Comparison of ENCODE assay signal across 12 cellular contexts in genomic region chr13:101155920-101156319, GRCh38.
A peak's percentile ranks its signal among the peaks of the same experiment; 100 is the strongest.
DNase-seq lines count a peak whose midpoint lies in the region; ATAC-seq, FAIRE-seq and TF ChIP-seq lines count a peak whose summit lies in the region.
"Had no signal": no experiment of that assay in that cellular context is flagged by ENCODE, and none has a peak within 500 bp of the region (broad histone marks: within the 10 kb centered on the region; RNA-seq: fewer than 3 reads in every experiment).

No MANE protein-coding gene starts in this region.

- no peaks in the 10 kb centered on the region for H3F3A ChIP-seq in neural cell (ENCODE audit: insufficient read depth, low read length, poor library complexity, severe bottlenecking)

- H3K27ac ChIP-seq in K562 (ENCODE audit: extremely low read depth, low read depth, low read length) (no peak overlapping the region), neural cell (ENCODE audit: low read length) (no peak overlapping the region), esophagus muscularis mucosa (replicated peaks in 1 of 4) (no peak overlapping the region)
- H3K27ac ChIP-seq: skin epidermis, stomach had no signal

- no TSS peak for BruUV-seq in K562 (replicated peaks; lab: Mats Ljungman, UMichigan)

- no peaks in the 10 kb centered on the region for H3K9me1 ChIP-seq in K562 (ENCODE audit: control insufficient read depth, insufficient read depth, low read length)

- DNase-seq in K562 (ENCODE audit: extremely low read depth in 1 of 4, low spot score in 3 of 4) = no peak
- DNase-seq in esophagus muscularis mucosa (ENCODE audit: extremely low spot score) = no peak
- DNase-seq in NCI-H69 (lab: John Stamatoyannopoulos, UW) = no peak
- DNase-seq in HAP-1 (ENCODE audit: low spot score in 2 of 2) = no peak
- no peak for DNase-seq in retina
- DNase-seq: activated gamma-delta T cell treated with Interleukin-2 at 50 U/mL for 16 hours, NCI-H510A, stomach had no signal

- H3K36me3 ChIP-seq in K562 (ENCODE audit: control insufficient read depth, insufficient read depth, low read length) = no peaks in the 10 kb centered on the region
- H3K36me3 ChIP-seq in neural cell (ENCODE audit: insufficient read depth, low read length) = no peaks in the 10 kb centered on the region
- no peaks in the 10 kb centered on the region for H3K36me3 ChIP-seq in esophagus muscularis mucosa
- no peaks in the 10 kb centered on the region for H3K36me3 ChIP-seq in HAP-1 (replicated peaks)
- H3K36me3 ChIP-seq: stomach had no signal

- H3K79me2 ChIP-seq in K562 (ENCODE audit: control insufficient read depth, insufficient read depth, low read length) = no peaks in the 10 kb centered on the region
- no peaks in the 10 kb centered on the region for H3K79me2 ChIP-seq in neural cell (replicated peaks; ENCODE audit: insufficient read depth, low read length)

- H3K9me3 ChIP-seq in K562 (replicated peaks; ENCODE audit: control insufficient read depth, insufficient read depth, low read depth, low read length) (no peaks in the 10 kb centered on the region), neural cell (ENCODE audit: low read length) (no peaks in the 10 kb centered on the region), esophagus muscularis mucosa (no peaks in the 10 kb centered on the region), HAP-1 (no peaks in the 10 kb centered on the region)
- H3K9me3 ChIP-seq: stomach had no signal

- in situ Hi-C loops in K562 (cut with MboI) (no loop called here), HAP-1 (cut with MboI; ENCODE audit: low sequenced_read_pairs) (no loop called here)

- ATAC-seq in HG03280 (IDR thresholded peaks at IDR 0.05; ENCODE audit: unreplicated experiment) (peak; percentile 66), K562 (no peak)

- TF ChIP-seq RAD21 in K562 (CRISPR knock-in tag; conservative IDR thresholded peaks at IDR 0.05 in 1 of 2, IDR thresholded peaks at IDR 0.05 in 1 of 2) = no peak
- TF ChIP-seq RAD21 in neural cell (conservative IDR thresholded peaks at IDR 0.05) = no peak

- TF ChIP-seq EP300 in K562 (IDR thresholded peaks at IDR 0.05; ENCODE audit: low read length) (no peak), neural cell (conservative IDR thresholded peaks at IDR 0.05; ENCODE audit: poor library complexity, severe bottlenecking) (no peak), esophagus muscularis mucosa (IDR thresholded peaks at IDR 0.05) (no peak)

- H3K9ac ChIP-seq in K562 (ENCODE audit: insufficient read depth in 1 of 2, low read depth in 2 of 2, low read length in 2 of 2) (no peak overlapping the region), neural cell (ENCODE audit: low read length) (no peak overlapping the region)

- no peak overlapping the region for H3K4me2 ChIP-seq in K562 (ENCODE audit: insufficient read depth, low read length)
- no peak overlapping the region for H3K4me2 ChIP-seq in neural cell (ENCODE audit: low read length)

- no peak for FAIRE-seq in K562 (lab: Jason Lieb, UNC)

- intact Hi-C loops in K562 (cut with micrococcal nuclease) (no loop called here), esophagus muscularis mucosa (cut with DNase I) (no loop called here)

- H2AFZ ChIP-seq in K562 (ENCODE audit: low read depth, low read length) (no peak overlapping the region), neural cell (ENCODE audit: low read depth, low read length) (no peak overlapping the region)

- CTCF ChIA-PET in K562 (lab: Yijun Ruan, JAX; ENCODE audit: low intra/inter-chr PET ratio) = no interaction called here

- POLR2A ChIA-PET in K562 (lab: Yijun Ruan, JAX) = no interaction called here

- TF ChIP-seq CTCF in GM12872 (IDR thresholded peaks at IDR 0.05; ENCODE audit: insufficient read depth, low read depth, low read length) (peak; percentile 58), K562 (IDR thresholded peaks at IDR 0.05 in 2 of 3, conservative IDR thresholded peaks at IDR 0.05 in 1 of 3; ENCODE audit: insufficient read depth in 2 of 3, low read depth in 1 of 3, low read length in 3 of 3) (peak in 2 of 3 experiments; percentile 17 to 19; a peak in 1 of 6 replicates), neural cell (IDR thresholded peaks at IDR 0.05; ENCODE audit: poor library complexity, severe bottlenecking) (peak; percentile 28), esophagus muscularis mucosa (IDR thresholded peaks at IDR 0.05) (peak in 1 of 3 experiments; percentile 13)

- H3K4me3 ChIP-seq in K562 (no peak overlapping the region), neural cell (ENCODE audit: low read length) (no peak overlapping the region), esophagus muscularis mucosa (no peak overlapping the region), HAP-1 (no peak overlapping the region)
- H3K4me3 ChIP-seq: skin epidermis, stomach had no signal

- no peaks in the 10 kb centered on the region for H3K4me1 ChIP-seq in K562 (replicated peaks in 1 of 2; ENCODE audit: control insufficient read depth in 2 of 2, insufficient read depth in 2 of 2, low read length in 2 of 2)
- no peaks in the 10 kb centered on the region for H3K4me1 ChIP-seq in esophagus muscularis mucosa
- no peaks in the 10 kb centered on the region for H3K4me1 ChIP-seq in HAP-1
- H3K4me1 ChIP-seq: stomach had no signal

- no peak for TF ChIP-seq POLR2A in K562 (conservative IDR thresholded peaks at IDR 0.05)
- TF ChIP-seq POLR2A in esophagus muscularis mucosa (IDR thresholded peaks at IDR 0.05; ENCODE audit: low read depth) = no peak

- WGBS in K562 (ENCODE audit: insufficient coverage, low coverage, missing lambda C conversion rate) = 9% methylated on average over 1 of the region's 2 CpGs
- WGBS in esophagus muscularis mucosa = 60% methylated on average over 2 of the region's 2 CpGs

- H3K27me3 ChIP-seq in K562 (ENCODE audit: control insufficient read depth in 2 of 2, insufficient read depth in 2 of 2, low read length in 2 of 2) (no peaks in the 10 kb centered on the region), neural cell (ENCODE audit: insufficient read depth, low read depth, low read length) (no peaks in the 10 kb centered on the region), esophagus muscularis mucosa (peaks cover 0 to 23% (median 0%) of the 10 kb centered on the region in 4 donors), HAP-1 (ENCODE audit: low read depth) (peaks cover 27% of the 10 kb centered on the region)

- no peaks in the 10 kb centered on the region for H4K20me1 ChIP-seq in K562 (replicated peaks; ENCODE audit: control insufficient read depth, insufficient read depth, low read length)
- H4K20me1 ChIP-seq in neural cell (ENCODE audit: insufficient read depth) = no peaks in the 10 kb centered on the region

- no peaks in the 10 kb centered on the region for H3K9me2 ChIP-seq in neural cell (ENCODE audit: insufficient read depth, low read length)

TF ChIP-seq in K562, 482 proteins besides CTCF, POLR2A, EP300 and RAD21:
- no peak for TF ChIP-seq E2F3 (CRISPR knock-in tag; IDR thresholded peaks at IDR 0.05)

TF ChIP-seq in neural cell, 6 proteins besides CTCF, POLR2A, EP300 and RAD21:
- TF ChIP-seq REST (IDR thresholded peaks at IDR 0.05; ENCODE audit: borderline replicate concordance) (no peak), MXI1 (conservative IDR thresholded peaks at IDR 0.05; ENCODE audit: poor library complexity, severe bottlenecking) (no peak), TAF1 (IDR thresholded peaks at IDR 0.05; ENCODE audit: low read depth) (no peak), EZH2 (IDR thresholded peaks at IDR 0.05; ENCODE audit: borderline replicate concordance, insufficient read depth, low read length, poor library complexity, severe bottlenecking) (no peak), SMC3 (conservative IDR thresholded peaks at IDR 0.05; ENCODE audit: poor library complexity) (no peak), POLR2AphosphoS5 (IDR thresholded peaks at IDR 0.05) (no peak)
